15 cellular contexts compared by ENCODE assay signal in genomic region chr5:180113660-180114303, GRCh38.
"Had no signal": no experiment of that assay in that cellular context is flagged by ENCODE, and none has a peak within 500 bp of the region (broad histone marks: within the 10 kb centered on the region; RNA-seq: fewer than 3 reads in every experiment).

No MANE protein-coding gene starts in this region.

- H3K4me1 ChIP-seq: gastrocnemius medialis, psoas muscle, SJSA1, testis had no signal

- DNase-seq: activated B cell treated with CpG ODN at 0.5 μM for 24 hours; activated CD4-positive, alpha-beta T cell treated with anti-CD3 and anti-CD28 coated beads, Interleukin-2, amount 10 ng/mL, durations not matched to agents 7 days and 5 days; activated CD8-positive, alpha-beta memory T cell treated with anti-CD3 and anti-CD28 coated beads for 24 hours; anterior cingulate cortex; brain microvascular endothelial cell; gastrocnemius medialis; mesendoderm; occipital lobe; stimulated activated CD4-positive, alpha-beta T cell treated with anti-CD3 and anti-CD28 coated beads, Interleukin-1b, Interleukin-23, amount 100 ng/mL, for 48 hours; stimulated activated naive CD8-positive, alpha-beta T cell treated with anti-CD3 and anti-CD28 coated beads, Interleukin-15, amount 100 ng/mL, for 72 hours; testis had no signal

- ATAC-seq: gastrocnemius medialis; psoas muscle; stimulated activated naive CD8-positive, alpha-beta T cell treated with anti-CD3 and anti-CD28 coated beads, Interleukin-15, amount 100 ng/mL, for 72 hours had no signal

- H3K9me3 Mint-ChIP-seq: activated B cell treated with CpG ODN at 0.5 μM for 24 hours; activated CD4-positive, alpha-beta T cell treated with anti-CD3 and anti-CD28 coated beads, Interleukin-2, amount 10 ng/mL, durations not matched to agents 7 days and 5 days; nephron; stimulated activated naive CD8-positive, alpha-beta T cell treated with anti-CD3 and anti-CD28 coated beads, Interleukin-15, amount 100 ng/mL, for 72 hours; T-helper 2 cell treated with Interferon-gamma antibody and Interleukin-4, amounts not matched to agents 5 μg/mL and 100 μg/mL, for 36 hours had no signal

- H3K27me3 ChIP-seq: brain microvascular endothelial cell, gastrocnemius medialis, SJSA1, testis had no signal

- H3K4me1 Mint-ChIP-seq: activated B cell treated with CpG ODN at 0.5 μM for 24 hours; activated CD4-positive, alpha-beta T cell treated with anti-CD3 and anti-CD28 coated beads, Interleukin-2, amount 10 ng/mL, durations not matched to agents 7 days and 5 days; nephron; stimulated activated naive CD8-positive, alpha-beta T cell treated with anti-CD3 and anti-CD28 coated beads, Interleukin-15, amount 100 ng/mL, for 72 hours had no signal

- H3K27me3 Mint-ChIP-seq: activated B cell treated with CpG ODN at 0.5 μM for 24 hours; activated CD4-positive, alpha-beta T cell treated with anti-CD3 and anti-CD28 coated beads, Interleukin-2, amount 10 ng/mL, durations not matched to agents 7 days and 5 days; stimulated activated naive CD8-positive, alpha-beta T cell treated with anti-CD3 and anti-CD28 coated beads, Interleukin-15, amount 100 ng/mL, for 72 hours had no signal

- H3K4me3 ChIP-seq: gastrocnemius medialis, psoas muscle, SJSA1, testis had no signal

- H3K36me3 ChIP-seq: brain microvascular endothelial cell, gastrocnemius medialis, SJSA1 had no signal

- H3K27ac Mint-ChIP-seq: activated B cell treated with CpG ODN at 0.5 μM for 24 hours; activated CD4-positive, alpha-beta T cell treated with anti-CD3 and anti-CD28 coated beads, Interleukin-2, amount 10 ng/mL, durations not matched to agents 7 days and 5 days; nephron; stimulated activated naive CD8-positive, alpha-beta T cell treated with anti-CD3 and anti-CD28 coated beads, Interleukin-15, amount 100 ng/mL, for 72 hours; T-helper 2 cell treated with Interferon-gamma antibody and Interleukin-4, amounts not matched to agents 5 μg/mL and 100 μg/mL, for 36 hours had no signal

- H3K27ac ChIP-seq: brain microvascular endothelial cell, gastrocnemius medialis, psoas muscle, SJSA1, testis had no signal

- H3K9me3 ChIP-seq: gastrocnemius medialis, psoas muscle, SJSA1, testis had no signal

- H3K4me3 Mint-ChIP-seq: activated B cell treated with CpG ODN at 0.5 μM for 24 hours; activated CD4-positive, alpha-beta T cell treated with anti-CD3 and anti-CD28 coated beads, Interleukin-2, amount 10 ng/mL, durations not matched to agents 7 days and 5 days; nephron; stimulated activated naive CD8-positive, alpha-beta T cell treated with anti-CD3 and anti-CD28 coated beads, Interleukin-15, amount 100 ng/mL, for 72 hours; T-helper 2 cell treated with Interferon-gamma antibody and Interleukin-4, amounts not matched to agents 5 μg/mL and 100 μg/mL, for 36 hours had no signal
